ENCODE assay signal across 8 cellular contexts in the genomic region with DNA sequence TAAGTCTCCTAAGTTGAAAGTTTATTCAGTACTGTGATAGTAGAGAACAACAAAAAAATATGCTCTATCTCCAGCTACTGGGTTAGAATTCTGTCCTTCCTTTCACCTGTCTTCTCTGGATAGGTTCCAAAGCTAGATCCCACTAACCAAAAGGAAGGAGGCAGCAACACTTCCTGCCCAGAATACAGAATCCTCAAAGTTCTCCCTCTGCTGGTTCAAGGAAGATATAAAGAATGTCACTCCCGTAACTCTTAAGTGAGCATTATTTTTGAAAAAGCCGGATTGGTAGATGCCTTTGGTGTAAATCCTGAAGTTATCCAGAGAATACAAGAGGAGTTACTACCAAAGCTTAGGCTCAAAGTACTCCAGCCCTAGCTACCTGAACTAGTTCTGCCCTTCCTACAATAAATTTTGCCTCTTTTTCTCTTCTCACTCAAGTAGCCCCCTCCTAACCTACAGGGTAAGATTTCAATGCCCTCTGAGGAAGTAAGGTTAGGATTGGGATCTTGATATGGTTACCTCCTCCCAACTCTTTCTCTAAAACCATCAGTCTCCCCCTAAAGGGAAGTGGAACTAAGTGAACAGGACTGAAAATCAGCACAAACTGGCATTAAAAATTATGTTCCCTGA. TPM values are rescaled to one million over a fixed set of nuclear protein-coding genes. Genes with fewer than 3 reads are reported as not detected.
DNase-seq lines count a peak whose midpoint lies in the region; ATAC-seq, FAIRE-seq and TF ChIP-seq lines count a peak whose summit lies in the region.

No MANE protein-coding gene starts in this region.

- no peaks in the 10 kb centered on the region for H3K9me3 Mint-ChIP-seq in neural crest cell

- TF ChIP-seq CTCF in endothelial cell of umbilical vein (IDR thresholded peaks at IDR 0.05; ENCODE audit: extremely low read depth in 1 of 2, insufficient read depth in 1 of 2, low read depth in 1 of 2, low read length in 2 of 2), result peak; percentile 45 to 49
- peak; percentile 75 for TF ChIP-seq CTCF in neural crest cell (conservative IDR thresholded peaks at IDR 0.05)

- H3K4me3 Mint-ChIP-seq in neural crest cell, result no peak overlapping the region

- H2AFZ ChIP-seq in endothelial cell of umbilical vein (ENCODE audit: low read depth, low read length), result no peak overlapping the region

- peaks cover 0 to 11% of the 10 kb centered on the region in 2 experiments for H3K36me3 ChIP-seq in endothelial cell of umbilical vein (ENCODE audit: control insufficient read depth in 2 of 2, extremely low read depth in 1 of 2, insufficient read depth in 2 of 2, low read length in 2 of 2)

- dilution Hi-C loops in endothelial cell of umbilical vein (cut with MboI; ENCODE audit: extremely low pct_ligation_motif_present, low sequenced_read_pairs), result no loop called here

- H4K20me1 ChIP-seq in endothelial cell of umbilical vein (replicated peaks; ENCODE audit: control insufficient read depth, extremely low read depth, insufficient read depth, low read length), result no peaks in the 10 kb centered on the region

- no peaks in the 10 kb centered on the region for H3K4me1 Mint-ChIP-seq in neural crest cell

- no peak for ATAC-seq in GM19324 (IDR thresholded peaks at IDR 0.05; ENCODE audit: low FRiP score, unreplicated experiment)
- no peak for ATAC-seq in GM21390 (IDR thresholded peaks at IDR 0.05; ENCODE audit: unreplicated experiment)

- H3K9me3 ChIP-seq in endothelial cell of umbilical vein (replicated peaks; ENCODE audit: control insufficient read depth, insufficient read depth, low read length), result no peaks in the 10 kb centered on the region

- intact Hi-C loops in endothelial cell of umbilical vein (cut with micrococcal nuclease), result loop anchor here (1.0 kb wide), 2 partner anchors 71 to 105 kb away; a partner anchor contains a TSS

- TF ChIP-seq POLR2A in H54 (IDR thresholded peaks at IDR 0.05; ENCODE audit: low read depth, low read length), result no peak
- TF ChIP-seq POLR2A in endothelial cell of umbilical vein (IDR thresholded peaks at IDR 0.05; ENCODE audit: low read depth, low read length), result no peak

- H3K79me2 ChIP-seq in endothelial cell of umbilical vein (ENCODE audit: control insufficient read depth, insufficient read depth, low read length), result no peaks in the 10 kb centered on the region

- peaks cover 6% of the 10 kb centered on the region for H3K36me3 Mint-ChIP-seq in neural crest cell (ENCODE audit: low read depth)

- CTCF ChIA-PET in endothelial cell of umbilical vein (lab: Charles Lee), result interaction anchor here (0.6 to 5.0 kb wide), 25 partner anchors 10 to 434 kb away, joined by 3 to 49 read pairs (median 4); a partner anchor contains a TSS

- POLR2A ChIA-PET in endothelial cell of umbilical vein (lab: Charles Lee), result no interaction called here

- H3K27ac Mint-ChIP-seq in neural crest cell (ENCODE audit: unreplicated experiment), result no peak overlapping the region

- H3K27me3 Mint-ChIP-seq in neural crest cell (ENCODE audit: low read depth), result no peaks in the 10 kb centered on the region

- H3K27me3 ChIP-seq in endothelial cell of umbilical vein (ENCODE audit: control insufficient read depth in 2 of 2, insufficient read depth in 2 of 2, low read length in 2 of 2), result no peaks in the 10 kb centered on the region

- DNase-seq in AG20443 (ENCODE audit: low spot score), result peak; percentile 64
- DNase-seq in H54 (ENCODE audit: insufficient read length, low spot score), result peak; percentile 23
- DNase-seq in OCI-M1 (lab: John Stamatoyannopoulos, UW), result peak; percentile 82
- DNase-seq in endothelial cell of umbilical vein (ENCODE audit: low read depth, low spot score), result peak; percentile 66
- no peak for DNase-seq in neural crest cell (ENCODE audit: low read depth, low spot score)
- DNase-seq in activated CD4-positive, alpha-beta T cell treated with anti-CD3 and anti-CD28 coated beads, Interleukin-2, amount 50 U/mL, for 48 hours, result no peak

- FAIRE-seq in H54 (lab: Jason Lieb, UNC) (peak; percentile 95), endothelial cell of umbilical vein (lab: Jason Lieb, UNC) (peak; percentile 85)

- no peaks in the 10 kb centered on the region for H3K4me1 ChIP-seq in endothelial cell of umbilical vein (ENCODE audit: control insufficient read depth, extremely low read depth, insufficient read depth, low read length)

- H3K27ac ChIP-seq in endothelial cell of umbilical vein (ENCODE audit: insufficient read depth, low read depth, low read length), result no peak overlapping the region

- H3K4me2 ChIP-seq in endothelial cell of umbilical vein (ENCODE audit: insufficient read depth, low read length), result no peak overlapping the region

- no peaks in the 10 kb centered on the region for H3K9me1 ChIP-seq in endothelial cell of umbilical vein (replicated peaks; ENCODE audit: control insufficient read depth, extremely low read depth, insufficient read depth, low read length)

- H3K4me3 ChIP-seq in endothelial cell of umbilical vein (replicated peaks in 1 of 3; ENCODE audit: insufficient read depth in 1 of 3, low read depth in 1 of 3, low read length in 3 of 3), result no peak overlapping the region

- H3K9ac ChIP-seq in endothelial cell of umbilical vein (replicated peaks; ENCODE audit: extremely low read depth, insufficient read depth, low read length), result no peak overlapping the region

- no TSS peak for BruUV-seq in endothelial cell of umbilical vein (replicated peaks; lab: Mats Ljungman, UMichigan)

TF ChIP-seq in endothelial cell of umbilical vein, 7 proteins besides CTCF, POLR2A, EP300 and RAD21:
- TF ChIP-seq JUN (IDR thresholded peaks at IDR 0.05; ENCODE audit: borderline replicate concordance, insufficient read depth, insufficient read length, low read depth) (no peak), MYC (IDR thresholded peaks at IDR 0.05; ENCODE audit: low read depth, low read length) (no peak), EZH2 (IDR thresholded peaks at IDR 0.05; ENCODE audit: borderline replicate concordance, low read depth, low read length, severe bottlenecking) (no peak), FOS (IDR thresholded peaks at IDR 0.05; ENCODE audit: borderline replicate concordance, insufficient read depth, low read length) (no peak), POLR2AphosphoS5 (IDR thresholded peaks at IDR 0.05; ENCODE audit: insufficient read depth, low read depth, low read length) (no peak), GATA2 (IDR thresholded peaks at IDR 0.05; ENCODE audit: insufficient read depth, insufficient read length, low read depth, low read length) (no peak)
- TF ChIP-seq, protein P1, sequence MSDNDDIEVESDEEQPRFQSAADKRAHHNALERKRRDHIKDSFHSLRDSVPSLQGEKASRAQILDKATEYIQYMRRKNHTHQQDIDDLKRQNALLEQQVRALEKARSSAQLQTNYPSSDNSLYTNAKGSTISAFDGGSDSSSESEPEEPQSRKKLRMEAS (IDR thresholded peaks at IDR 0.05; ENCODE audit: insufficient read depth, insufficient read length), result no peak

RNA-seq across cellular contexts. Expression of a gene that starts 26.0 kb away (rescaled TPM):
- total RNA-seq in endothelial cell of umbilical vein (not detected in 2 replicates), neural crest cell (2.0 and 2.6 TPM in 2 replicates)
- polyA plus RNA-seq in endothelial cell of umbilical vein, result not detected in 2 replicates
- polyA plus RNA-seq in endothelial cell of umbilical vein (2011; cell fraction: cytosol; rRNA removed), result not detected in 2 replicates
- polyA plus RNA-seq in endothelial cell of umbilical vein (2011; cell fraction: nucleus; rRNA removed), result not detected in 2 replicates
- not detected in 2 replicates for polyA plus RNA-seq in endothelial cell of umbilical vein (2012)
- polyA minus RNA-seq in endothelial cell of umbilical vein, result not detected in 2 replicates
- polyA minus RNA-seq in endothelial cell of umbilical vein (2011; cell fraction: cytosol; rRNA and poly(A)+ RNA removed), result not detected
- not detected in 2 replicates for polyA minus RNA-seq in endothelial cell of umbilical vein (2011; cell fraction: nucleus; rRNA and poly(A)+ RNA removed)

RNA-seq across cellular contexts. Expression of a gene that starts 34.9 kb away (rescaled TPM):
- total RNA-seq in endothelial cell of umbilical vein (13.0 and 13.6 TPM in 2 replicates), neural crest cell (26.2 and 26.6 TPM in 2 replicates)
- 7.1 and 7.8 TPM in 2 replicates for polyA plus RNA-seq in endothelial cell of umbilical vein
- 6.1 and 6.7 TPM in 2 replicates for polyA plus RNA-seq in endothelial cell of umbilical vein (2011; cell fraction: cytosol; rRNA removed)
- 15.4 and 17.4 TPM in 2 replicates for polyA plus RNA-seq in endothelial cell of umbilical vein (2011; cell fraction: nucleus; rRNA removed)
- polyA plus RNA-seq in endothelial cell of umbilical vein (2012), result 6.5 and 8.4 TPM in 2 replicates
- 19.9 and 25.1 TPM in 2 replicates for polyA minus RNA-seq in endothelial cell of umbilical vein
- polyA minus RNA-seq in endothelial cell of umbilical vein (2011; cell fraction: cytosol; rRNA and poly(A)+ RNA removed), result 18.8 TPM
- 6.9 and 11.5 TPM in 2 replicates for polyA minus RNA-seq in endothelial cell of umbilical vein (2011; cell fraction: nucleus; rRNA and poly(A)+ RNA removed)

RNA-seq across cellular contexts. Expression of a gene that starts 36.5 kb away (rescaled TPM):
- total RNA-seq in endothelial cell of umbilical vein (not detected in 2 replicates), neural crest cell (0.37 TPM in 1 of 2 replicates, not detected in the other)
- not detected in 2 replicates for polyA plus RNA-seq in endothelial cell of umbilical vein
- not detected in 2 replicates for polyA plus RNA-seq in endothelial cell of umbilical vein (2011; cell fraction: cytosol; rRNA removed)
- polyA plus RNA-seq in endothelial cell of umbilical vein (2011; cell fraction: nucleus; rRNA removed), result not detected in 2 replicates
- polyA plus RNA-seq in endothelial cell of umbilical vein (2012), result not detected in 2 replicates
- polyA minus RNA-seq in endothelial cell of umbilical vein, result not detected in 2 replicates
- polyA minus RNA-seq in endothelial cell of umbilical vein (2011; cell fraction: cytosol; rRNA and poly(A)+ RNA removed), result not detected
- not detected in 2 replicates for polyA minus RNA-seq in endothelial cell of umbilical vein (2011; cell fraction: nucleus; rRNA and poly(A)+ RNA removed)

Comparison
In these comparisons a context has a peak if more than half of its experiments do, and no peak if none do; other contexts are left out.
1. DNase-seq: peak in AG20443 (single experiment), H54 (single experiment), OCI-M1 (single experiment) and endothelial cell of umbilical vein (single experiment); none in neural crest cell (single experiment) and activated CD4-positive, alpha-beta T cell treated with anti-CD3 and anti-CD28 coated beads, Interleukin-2, amount 50 U/mL, for 48 hours (0 of 2).